Comparison of ENCODE assay signal across 34 cellular contexts in genomic region chr11:105148241-105148640, GRCh38. TPM values are rescaled to one million over a fixed set of nuclear protein-coding genes. Genes with fewer than 3 reads are reported as not detected.
DNase-seq lines count a peak whose midpoint lies in the region; ATAC-seq, FAIRE-seq and TF ChIP-seq lines count a peak whose summit lies in the region.
"Had no signal": no experiment of that assay in that cellular context is flagged by ENCODE, and none has a peak within 500 bp of the region (broad histone marks: within the 10 kb centered on the region; RNA-seq: fewer than 3 reads in every experiment).

No MANE protein-coding gene starts in this region.

- DNase-seq in BJ (ENCODE audit: low read depth) (peak; percentile 5), GM23248 (peak; percentile 52), amniotic epithelial cell (ENCODE audit: low read depth) (peak; percentile 65), iris pigment epithelial cell (ENCODE audit: low read depth) (peak; percentile 70), HepG2 (ENCODE audit: low spot score) (no peak), HUDEP-2 (lab: John Stamatoyannopoulos, UW; ENCODE audit: unreplicated experiment in 76 of 76) (no peak)
- DNase-seq: activated CD4-positive, alpha-beta memory T cell treated with anti-CD3 and anti-CD28 coated beads for 36 hours; activated CD4-positive, alpha-beta T cell treated with anti-CD3 and anti-CD28 coated beads for 1 hour; activated naive CD4-positive, alpha-beta T cell; AML-193; body of pancreas; CD4-positive, alpha-beta T cell; cerebellar nuclear complex; left lung; mesenchymal stem cell; NCI-H1092 treated with DMSO at 0.1 percent for 48 hours; NCI-H187 treated with DMSO at 0.1 percent for 48 hours; NCI-H526 treated with DMSO at 0.1 percent for 48 hours; pancreas; Peyer's patch; SHP77 treated with DMSO at 0.1 percent for 48 hours; stimulated activated CD4-positive, alpha-beta T cell treated with anti-CD3 and anti-CD28 coated beads, Interleukin-1b, Interleukin-23, amount 100 ng/mL, for 48 hours; stimulated activated naive CD4-positive, alpha-beta T cell treated with Interleukin-2 at 50 U/mL for 16 hours; upper lobe of right lung had no signal

- H3K9me2 ChIP-seq in GM23248 (ENCODE audit: insufficient read depth): no peaks in the 10 kb centered on the region

- no peak for TF ChIP-seq RAD21 in HepG2 (CRISPR knock-in tag; IDR thresholded peaks at IDR 0.05)

- no peaks in the 10 kb centered on the region for H3K27me3 ChIP-seq in BJ (ENCODE audit: control insufficient read depth, insufficient read depth, low read length)
- no peaks in the 10 kb centered on the region for H3K27me3 ChIP-seq in GM23248 (replicated peaks; ENCODE audit: insufficient read depth)
- no peaks in the 10 kb centered on the region; a peak in 1 of 5 replicates for H3K27me3 ChIP-seq in HepG2 (ENCODE audit: control insufficient read depth in 1 of 2, insufficient read depth in 2 of 2, low read length in 2 of 2)
- H3K27me3 ChIP-seq: body of pancreas, left lung, pancreas, Peyer's patch, right atrium auricular region, upper lobe of right lung had no signal

- no peak for TF ChIP-seq EP300 in HepG2 (IDR thresholded peaks at IDR 0.05; ENCODE audit: low read depth in 2 of 2, low read length in 2 of 2)
- no peak for TF ChIP-seq EP300 in HepG2 (CRISPR knock-in tag; IDR thresholded peaks at IDR 0.05; ENCODE audit: borderline replicate concordance)

- no peak for TF ChIP-seq POLR2A in HepG2 (IDR thresholded peaks at IDR 0.05; ENCODE audit: insufficient read depth in 1 of 2, low read depth in 2 of 2, low read length in 2 of 2)

- BruUV-seq in HepG2 (replicated peaks; lab: Mats Ljungman, UMichigan): no TSS peak

- H3K79me2 ChIP-seq in GM23248 (ENCODE audit: insufficient read depth): no peaks in the 10 kb centered on the region
- H3K79me2 ChIP-seq in HepG2 (ENCODE audit: insufficient read depth, low read length): no peaks in the 10 kb centered on the region

- H4K20me1 ChIP-seq in GM23248 (ENCODE audit: insufficient read depth) (no peaks in the 10 kb centered on the region), HepG2 (ENCODE audit: insufficient read depth, low read length) (no peaks in the 10 kb centered on the region)

- POLR2A ChIA-PET in BJ (lab: Charles Lee) (no interaction called here), HepG2 (lab: Yijun Ruan, JAX) (no interaction called here)

- H3K4me1 ChIP-seq in GM23248 (ENCODE audit: insufficient read depth) (peaks cover 11% of the 10 kb centered on the region), HepG2 (ENCODE audit: insufficient read depth, low read length) (peaks cover 14% of the 10 kb centered on the region)
- H3K4me1 ChIP-seq: body of pancreas, left lung, pancreas, Peyer's patch, right atrium auricular region, upper lobe of right lung had no signal

- intact Hi-C loops in HepG2 (cut with micrococcal nuclease; ENCODE audit: unreplicated experiment): loop anchor here (10.0 kb wide), 1 partner anchor 103 kb away; the partner anchor contains the start of gene CARD16

- H3K4me2 ChIP-seq in GM23248 (ENCODE audit: unreplicated experiment) (no peak overlapping the region), HepG2 (ENCODE audit: low read depth, low read length) (no peak overlapping the region)

- CTCF ChIA-PET in BJ (lab: Yijun Ruan, JAX): no interaction called here
- CTCF ChIA-PET in HepG2 (lab: Yijun Ruan, JAX; ENCODE audit: low intra/inter-chr PET ratio, low total read pairs): no interaction called here

- no peaks in the 10 kb centered on the region for H3K9me3 ChIP-seq in GM23248 (ENCODE audit: low read depth)
- H3K9me3 ChIP-seq in HepG2 (ENCODE audit: low read length): no peaks in the 10 kb centered on the region
- H3K9me3 ChIP-seq: body of pancreas, left lung, pancreas, Peyer's patch, right atrium auricular region, upper lobe of right lung had no signal

- H3K4me3 ChIP-seq in BJ (ENCODE audit: low read depth, low read length): no peak overlapping the region
- H3K4me3 ChIP-seq in GM23248: no peak overlapping the region
- H3K4me3 ChIP-seq in HepG2 (replicated peaks in 1 of 3; ENCODE audit: insufficient read depth in 1 of 3, low read depth in 2 of 3, low read length in 3 of 3): no peak overlapping the region
- H3K4me3 ChIP-seq: body of pancreas, left lung, pancreas, Peyer's patch, right atrium auricular region, upper lobe of right lung had no signal

- ATAC-seq in HepG2: no peak
- ATAC-seq in GM21447 (IDR thresholded peaks at IDR 0.05; ENCODE audit: unreplicated experiment): no peak
- no peak for ATAC-seq in GM21825 (IDR thresholded peaks at IDR 0.05; ENCODE audit: unreplicated experiment)
- ATAC-seq: body of pancreas, left lung, pancreas, upper lobe of right lung had no signal

- H3K27ac ChIP-seq in GM23248 (no peak overlapping the region), HepG2 (ENCODE audit: extremely low read length, insufficient read depth, low read length) (no peak overlapping the region)
- H3K27ac ChIP-seq: body of pancreas, left lung, pancreas, Peyer's patch, right atrium auricular region, upper lobe of right lung had no signal

- no peak for FAIRE-seq in HepG2 (lab: Jason Lieb, UNC)
- FAIRE-seq: GM12892, islet of Langerhans, pancreas had no signal

- no peaks in the 10 kb centered on the region for H3K36me3 ChIP-seq in BJ (ENCODE audit: control insufficient read depth, insufficient read depth, low read length)
- no peaks in the 10 kb centered on the region for H3K36me3 ChIP-seq in GM23248 (ENCODE audit: low read depth)
- no peaks in the 10 kb centered on the region for H3K36me3 ChIP-seq in HepG2 (replicated peaks in 1 of 2; ENCODE audit: control insufficient read depth in 1 of 2, insufficient read depth in 2 of 2, low read length in 2 of 2)
- H3K36me3 ChIP-seq: left lung, pancreas, Peyer's patch, right atrium auricular region, upper lobe of right lung had no signal

- in situ Hi-C loops in GM23248 (cut with MboI): no loop called here
- in situ Hi-C loops in HepG2 (cut with HindIII; ENCODE audit: extremely low pct_ligation_motif_present, low pct_unique_long_range_greater_than_20kb): no loop called here

- no peak for TF ChIP-seq CTCF in BJ (IDR thresholded peaks at IDR 0.05; ENCODE audit: insufficient read depth, low read depth, low read length)
- TF ChIP-seq CTCF in HepG2 (CRISPR knock-in tag; IDR thresholded peaks at IDR 0.05): no peak

- H3K9ac ChIP-seq in GM23248 (no peak overlapping the region), HepG2 (ENCODE audit: insufficient read depth, low read depth, low read length) (no peak overlapping the region)

- peaks cover 16% of the 10 kb centered on the region; the same call in 1 of the 2 replicates for H3F3A ChIP-seq in GM23248 (ENCODE audit: insufficient read depth)

- no peak overlapping the region for H2AFZ ChIP-seq in GM23248
- no peak overlapping the region for H2AFZ ChIP-seq in HepG2 (ENCODE audit: low read length)

- WGBS in GM23248 (ENCODE audit: low coverage in 1 of 2, low lambda C conversion rate in 2 of 2, missing lambda C conversion rate in 2 of 2), 2 experiments: 91 to 94% methylated on average over 5 of the region's 5 CpGs
- WGBS in HepG2 (ENCODE audit: low lambda C conversion rate): 48% methylated on average over 5 of the region's 5 CpGs

TF ChIP-seq in HepG2, 621 proteins besides CTCF, POLR2A, EP300 and RAD21:
- TF ChIP-seq YY1 (IDR thresholded peaks at IDR 0.05; ENCODE audit: insufficient read depth, insufficient replicate concordance, low read depth, low read length) (no peak), HNRNPLL (IDR thresholded peaks at IDR 0.05; ENCODE audit: low read depth, low read length, poor library complexity, severe bottlenecking) (no peak), TFAP4 (IDR thresholded peaks at IDR 0.05; ENCODE audit: borderline replicate concordance, low read depth) (no peak), GATAD1 (CRISPR knock-in tag; IDR thresholded peaks at IDR 0.05) (no peak), DNMT3B (CRISPR knock-in tag; conservative IDR thresholded peaks at IDR 0.05) (no peak)

RNA-seq across cellular contexts. Expression of gene CARD18, which starts 8.7 kb away (rescaled TPM):
- polyA plus RNA-seq in BJ (2011; rRNA removed) (not detected in 2 replicates), GM23248 (2016; fragmentation: Nextera tagmentation; extraction: Ambion mirVana) (not detected in 2 replicates), HepG2 (2011; rRNA removed) (not detected in 2 replicates)
- not detected in 2 replicates for polyA minus RNA-seq in BJ (2011; rRNA and poly(A)+ RNA removed)
- not detected in 2 replicates for total RNA-seq in GM23248 (2014; rRNA removed; shearing (Covaris generic))
- total RNA-seq in HepG2 (2016; rRNA removed; fragmentation: Illumina TruSeq; extraction: Trizol): not detected in 2 replicates
- total RNA-seq in HepG2 (2016; cell fraction: cytosol; rRNA removed; fragmentation: Illumina TruSeq; extraction: Trizol; ENCODE audit: low read depth): not detected in 2 replicates
- total RNA-seq in HepG2 (2016; cell fraction: insoluble cytoplasmic fraction; rRNA removed; fragmentation: Illumina TruSeq; extraction: Trizol): not detected in 2 replicates
- not detected in 2 replicates for total RNA-seq in HepG2 (2016; cell fraction: membrane; rRNA removed; fragmentation: Illumina TruSeq; extraction: Trizol)
- total RNA-seq in HepG2 (2016; cell fraction: nucleus; rRNA removed; fragmentation: Illumina TruSeq; extraction: Trizol): not detected in 2 replicates
- not detected in 2 replicates for polyA plus RNA-seq in HepG2 (2011; cell fraction: cytosol; rRNA removed)
- not detected in 2 replicates for polyA plus RNA-seq in HepG2 (2011; cell fraction: nucleus; rRNA removed)
- not detected in 2 replicates for polyA plus RNA-seq in HepG2 (2012)
- not detected in 2 replicates for polyA plus RNA-seq in HepG2 (2016; cell fraction: cytosol; fragmentation: Illumina TruSeq; extraction: Trizol; ENCODE audit: low read depth)
- not detected in 2 replicates for polyA plus RNA-seq in HepG2 (2016; cell fraction: insoluble cytoplasmic fraction; fragmentation: Illumina TruSeq; extraction: Trizol; ENCODE audit: low read depth)
- polyA plus RNA-seq in HepG2 (2016; cell fraction: membrane; fragmentation: Illumina TruSeq; extraction: Trizol; ENCODE audit: low read depth): not detected in 2 replicates
- polyA plus RNA-seq in HepG2 (2016; cell fraction: nucleus; fragmentation: Illumina TruSeq; extraction: Trizol; ENCODE audit: insufficient read depth, low read depth): not detected in 2 replicates
- polyA minus RNA-seq in HepG2 (2011; rRNA and poly(A)+ RNA removed; ENCODE audit: low replicate concordance): not detected in 2 replicates
- not detected in 2 replicates for polyA minus RNA-seq in HepG2 (2011; cell fraction: cytosol; rRNA and poly(A)+ RNA removed)
- not detected in 2 replicates for polyA minus RNA-seq in HepG2 (2011; cell fraction: nucleus; rRNA and poly(A)+ RNA removed)
- total RNA-seq: A673; activated CD4-positive, alpha-beta memory T cell treated with anti-CD3 and anti-CD28 coated beads for 36 hours; body of pancreas; CD4-positive, alpha-beta T cell; fibroblast of lung; left lung; pancreas; Peyer's patch; right atrium auricular region; T-helper 2 cell treated with Interferon-gamma antibody and Interleukin-4, amounts not matched to agents 100 ng/mL and 5 ng/mL, for 36 hours; temporal lobe; upper lobe of right lung had no signal
- polyA plus RNA-seq: fibroblast of lung, neural cell had no signal

Comparison
In these comparisons a context has a peak if more than half of its experiments do, and no peak if none do; other contexts are left out.
1. DNase-seq: peak in BJ (single experiment), GM23248 (single experiment), amniotic epithelial cell (single experiment) and iris pigment epithelial cell (single experiment); none in HepG2 (single experiment) and HUDEP-2 (0 of 76).